In the genomic region with DNA sequence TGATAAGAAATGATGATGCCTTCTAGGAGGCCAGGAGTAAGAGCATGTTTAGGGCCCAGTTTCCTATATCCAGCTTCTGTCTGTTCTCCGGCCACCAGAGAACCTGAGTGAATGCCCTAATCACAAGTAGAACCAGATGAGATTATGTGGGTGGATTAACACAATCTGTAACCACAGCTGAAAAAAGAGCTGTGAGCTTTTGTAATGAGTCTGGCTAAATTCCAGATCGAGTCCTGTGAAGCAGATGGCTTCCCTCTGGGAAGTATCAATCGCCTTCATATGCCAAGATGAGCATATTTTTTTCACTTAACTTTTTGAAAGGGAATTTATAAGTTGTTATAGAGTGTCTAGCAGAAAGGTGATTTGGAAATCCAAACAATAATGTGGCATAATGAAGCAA, we compare ENCODE assay signal across 10 cellular contexts.
A peak's percentile ranks its signal among the peaks of the same experiment; 100 is the strongest.
DNase-seq lines count a peak whose midpoint lies in the region; TF ChIP-seq lines count a peak whose summit lies in the region.
"Had no signal": no experiment of that assay in that cellular context is flagged by ENCODE, and none has a peak within 500 bp of the region (broad histone marks: within the 10 kb centered on the region; RNA-seq: fewer than 3 reads in every experiment).

No MANE protein-coding gene starts in this region.

- no peak overlapping the region for H3K4me2 ChIP-seq in MM.1S (ENCODE audit: low read depth, low read length)

- TF ChIP-seq CTCF in A673 (conservative IDR thresholded peaks at IDR 0.05; ENCODE audit: low read depth, low read length) (no peak), prostate gland (IDR thresholded peaks at IDR 0.05) (no peak), spleen (IDR thresholded peaks at IDR 0.05 in 8 of 11, conservative IDR thresholded peaks at IDR 0.05 in 3 of 11) (no peak), MM.1S (IDR thresholded peaks at IDR 0.05; ENCODE audit: low read length) (no peak)

- H2AFZ ChIP-seq in MM.1S (ENCODE audit: low read length): no peak overlapping the region

- DNase-seq in A673 (ENCODE audit: low spot score) (peak; percentile 80), G401 (ENCODE audit: low spot score) (peak; percentile 91), NCI-H82 (lab: John Stamatoyannopoulos, UW) (peak; percentile 92), fibroblast of peridontal ligament (ENCODE audit: extremely low read depth) (peak; percentile 61), prostate gland (ENCODE audit: low spot score) (no peak), spleen (no peak), KG1 (lab: John Stamatoyannopoulos, UW) (no peak), MM.1S (no peak)
- DNase-seq: activated gamma-delta T cell, T-helper 1 cell had no signal

- intact Hi-C loops in A673 (cut with micrococcal nuclease; ENCODE audit: unreplicated experiment): no loop called here
- intact Hi-C loops in prostate gland (cut with DNase I): no loop called here
- intact Hi-C loops in spleen (cut with DNase I; ENCODE audit: low total_unique reads): no loop called here

- H3K27me3 ChIP-seq in A673 (replicated peaks; ENCODE audit: insufficient read depth, low read depth, low read length, poor library complexity) (no peaks in the 10 kb centered on the region), prostate gland (replicated peaks; ENCODE audit: insufficient read depth) (no peaks in the 10 kb centered on the region), spleen (replicated peaks in 1 of 7) (no peaks in the 10 kb centered on the region), MM.1S (replicated peaks; ENCODE audit: insufficient read depth, low read length) (no peaks in the 10 kb centered on the region)

- H3K79me2 ChIP-seq in MM.1S (ENCODE audit: low read length): peaks cover 9% of the 10 kb centered on the region; the same call in 1 of the 2 replicates

- H4K20me1 ChIP-seq in MM.1S (ENCODE audit: insufficient read depth, low read length): no peaks in the 10 kb centered on the region

- CTCF ChIA-PET in A673 (lab: Charles Lee): no interaction called here

- H3K4me1 ChIP-seq in A673 (ENCODE audit: insufficient read depth, low read length, poor library complexity, severe bottlenecking) (peaks cover 10% of the 10 kb centered on the region), prostate gland (replicated peaks) (no peaks in the 10 kb centered on the region), spleen (no peaks in the 10 kb centered on the region), MM.1S (ENCODE audit: low read length) (no peaks in the 10 kb centered on the region)

- TF ChIP-seq POLR2A in prostate gland (IDR thresholded peaks at IDR 0.05): no peak
- TF ChIP-seq POLR2A in spleen (IDR thresholded peaks at IDR 0.05): no peak

- H3K9me3 ChIP-seq in A673 (ENCODE audit: low read depth, low read length, poor library complexity, severe bottlenecking): no peaks in the 10 kb centered on the region
- H3K9me3 ChIP-seq in prostate gland: no peaks in the 10 kb centered on the region
- H3K9me3 ChIP-seq in spleen: peaks cover 0 to 5% (median 0%) of the 10 kb centered on the region in 8 donors
- H3K9me3 ChIP-seq in MM.1S (replicated peaks; ENCODE audit: insufficient read depth, low read length): no peaks in the 10 kb centered on the region

- H3K4me3 ChIP-seq in A673 (ENCODE audit: low read depth, low read length, poor library complexity, severe bottlenecking) (no peak overlapping the region), prostate gland (no peak overlapping the region), spleen (no peak overlapping the region), MM.1S (ENCODE audit: low read length) (no peak overlapping the region)

- in situ Hi-C loops in G401 (cut with HindIII; ENCODE audit: low sequenced_read_pairs): no loop called here

- BruUV-seq in A673 (replicated peaks; lab: Mats Ljungman, UMichigan): no TSS peak

- WGBS in prostate gland: 61% methylated on average over 3 of the region's 3 CpGs
- 74 to 90% (median 87%) methylated on average over 3 of the region's 3 CpGs for WGBS in spleen, 5 donors

- no peak overlapping the region for H3K9ac ChIP-seq in MM.1S (ENCODE audit: low read length)

- no peaks in the 10 kb centered on the region for H3K9me2 ChIP-seq in MM.1S (replicated peaks; ENCODE audit: insufficient read depth, low read length)

- H3F3A ChIP-seq in MM.1S (ENCODE audit: insufficient read depth, low read length): no peaks in the 10 kb centered on the region

- H3K27ac ChIP-seq in A673 (ENCODE audit: low read depth, low read length, poor library complexity, severe bottlenecking) (no peak overlapping the region), prostate gland (no peak overlapping the region), spleen (no peak overlapping the region), MM.1S (ENCODE audit: low read length) (no peak overlapping the region)

- H3K36me3 ChIP-seq in A673 (ENCODE audit: insufficient read depth, low read length, poor library complexity, severe bottlenecking): no peaks in the 10 kb centered on the region
- H3K36me3 ChIP-seq in prostate gland: no peaks in the 10 kb centered on the region
- peaks cover 2 to 88% (median 41%) of the 10 kb centered on the region in 6 donors for H3K36me3 ChIP-seq in spleen
- peaks cover 13% of the 10 kb centered on the region; the same call in 1 of the 2 replicates for H3K36me3 ChIP-seq in MM.1S (replicated peaks; ENCODE audit: insufficient read depth, low read length)

- POLR2A ChIA-PET in A673 (lab: Charles Lee; ENCODE audit: low non-redundant PET): no interaction called here

Comparison
In these comparisons a context has a peak if more than half of its experiments do, and no peak if none do; other contexts are left out.
1. DNase-seq: peak in A673 (single experiment), G401 (single experiment), NCI-H82 (single experiment) and fibroblast of peridontal ligament (single experiment); none in prostate gland (single experiment), spleen (single experiment), KG1 (single experiment) and MM.1S (single experiment).